ENCODE assay signal across 5 cellular contexts in genomic region chr1:144536677-144537076, GRCh38. TPM values are rescaled to one million over a fixed set of nuclear protein-coding genes. Genes with fewer than 3 reads are reported as not detected.
"Had no signal": no experiment of that assay in that cellular context is flagged by ENCODE, and none has a peak within 500 bp of the region (broad histone marks: within the 10 kb centered on the region; RNA-seq: fewer than 3 reads in every experiment).

No MANE protein-coding gene starts in this region.

RNA-seq across cellular contexts. Expression of gene PPIAL4F, which starts 56.0 kb away (rescaled TPM):
- total RNA-seq: M059J, PC-3, Peyer's patch, Right ventricle myocardium superior, SJSA1 had no signal
